Comparison of ENCODE assay signal across 21 cellular contexts in genomic region chr22:48368975-48369525, GRCh38.
"Had no signal": no experiment of that assay in that cellular context is flagged by ENCODE, and none has a peak within 500 bp of the region (broad histone marks: within the 10 kb centered on the region; RNA-seq: fewer than 3 reads in every experiment).

No MANE protein-coding gene starts in this region.

- H3K4me3 ChIP-seq: body of pancreas, dorsolateral prefrontal cortex, tibial artery, uterus had no signal

- H3K27ac ChIP-seq: body of pancreas, dorsolateral prefrontal cortex, epithelial cell of prostate, tibial artery, uterus had no signal

- H3K36me3 ChIP-seq: tibial artery, uterus had no signal

- H3K4me1 ChIP-seq: tibial artery, uterus had no signal

- H3K9me3 ChIP-seq: body of pancreas, tibial artery, uterus had no signal

- DNase-seq: activated B cell treated with CpG ODN at 0.5 μM for 24 hours; activated CD4-positive, alpha-beta memory T cell treated with anti-CD3 and anti-CD28 coated beads, Interleukin-2, amount 10 ng/mL, durations not matched to agents 7 days and 5 days; activated CD4-positive, alpha-beta T cell treated with anti-CD3 and anti-CD28 coated beads for 48 hours; activated CD8-positive, alpha-beta memory T cell treated with anti-CD3 and anti-CD28 coated beads, Interleukin-2, amount 10 ng/mL, durations not matched to agents 7 days and 5 days; activated naive CD4-positive, alpha-beta T cell treated with anti-CD3 and anti-CD28 coated beads for 36 hours; body of pancreas; foreskin melanocyte; immature natural killer cell; posterior cingulate gyrus; retina; stimulated activated CD4-positive, alpha-beta T cell treated with anti-CD3 and anti-CD28 coated beads, Interleukin-12 subunit alpha, Interleukin-12 subunit beta, amount 100 ng/mL, for 4 hours; stimulated activated CD4-positive, alpha-beta T cell treated with anti-CD3 and anti-CD28 coated beads, Interleukin-2, amount 100 ng/mL, for 24 hours; stimulated activated naive CD8-positive, alpha-beta T cell treated with anti-CD3 and anti-CD28 coated beads, Interleukin-15, Interleukin-2, amounts not matched to agents 100 U/mL and 50 U/mL, for 24 hours; substantia nigra; SW 1271; T-helper 2 cell; uterus had no signal

- H3K27me3 ChIP-seq: body of pancreas, uterus had no signal

- ATAC-seq: activated CD8-positive, alpha-beta memory T cell treated with anti-CD3 and anti-CD28 coated beads, Interleukin-2, amount 10 ng/mL, durations not matched to agents 7 days and 5 days; activated T-helper 17 cell treated with anti-CD3 and anti-CD28 coated beads, Interleukin-2, amount 50 U/mL, for 72 hours; body of pancreas; stimulated activated naive CD8-positive, alpha-beta T cell treated with anti-CD3 and anti-CD28 coated beads, Interleukin-15, Interleukin-2, amounts not matched to agents 100 U/mL and 50 U/mL, for 24 hours had no signal
